7 cellular contexts compared by ENCODE assay signal in the genomic region with DNA sequence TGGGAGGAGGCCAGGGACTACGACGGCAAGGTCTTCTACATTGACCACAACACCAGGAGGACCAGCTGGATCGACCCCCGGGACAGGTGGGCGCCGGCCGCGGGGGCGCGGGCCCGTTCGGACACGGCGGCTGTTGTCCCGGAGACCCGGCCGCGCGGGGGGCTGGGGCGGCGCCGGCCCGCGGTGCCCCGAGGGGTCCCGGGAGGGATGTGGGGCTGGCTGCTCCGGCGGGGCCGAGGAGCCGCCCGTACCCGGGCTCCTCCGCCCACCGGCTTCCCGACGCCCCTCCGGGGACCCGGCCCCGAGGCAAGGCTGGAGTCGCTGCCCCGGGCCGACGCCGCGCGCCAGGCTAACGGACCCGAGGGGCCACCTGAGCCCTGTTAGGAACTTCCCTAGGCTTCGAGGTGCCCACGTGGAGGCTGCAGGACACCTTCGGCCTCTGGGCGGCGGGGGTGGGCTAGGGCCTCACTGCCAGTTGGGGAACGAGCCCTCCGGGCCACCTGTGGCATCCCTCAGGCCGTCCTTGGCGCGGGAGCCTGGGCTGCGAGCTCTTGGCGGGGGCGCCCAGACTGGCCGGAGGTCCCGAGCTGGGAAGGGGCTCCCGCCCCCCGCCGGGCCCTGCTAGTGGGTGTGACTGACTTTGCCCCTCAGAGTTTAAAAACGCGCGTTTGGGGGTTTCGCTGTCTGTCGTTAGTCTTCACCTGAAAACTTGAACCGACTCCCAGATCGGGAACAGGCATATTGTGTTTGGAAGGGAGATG. TPM values are rescaled to one million over a fixed set of nuclear protein-coding genes. Genes with fewer than 3 reads are reported as not detected.
A peak's percentile ranks its signal among the peaks of the same experiment; 100 is the strongest.
DNase-seq lines count a peak whose midpoint lies in the region; ATAC-seq and TF ChIP-seq lines count a peak whose summit lies in the region.

No MANE protein-coding gene starts in this region.

- peak overlapping the region in 1 of 2 experiments; percentile 60; a peak in 2 of 4 replicates for H4K8ac ChIP-seq in IMR-90 (ENCODE audit: low read depth in 2 of 2, low read length in 2 of 2)

- H3K27ac Mint-ChIP-seq in activated naive CD4-positive, alpha-beta T cell treated with anti-CD3 and anti-CD28 coated beads, Interleukin-2, amount 50 U/mL, for 72 hours, result no peak overlapping the region
- peak overlapping the region; percentile 79 for H3K27ac Mint-ChIP-seq in progenitor cell of endocrine pancreas

- peak overlapping the region; percentile 89 for H3K14ac ChIP-seq in IMR-90 (replicated peaks; ENCODE audit: low read depth, low read length)

- dilution Hi-C loops in IMR-90 (cut with HindIII; ENCODE audit: low sequenced_read_pairs, unreplicated experiment), result no loop called here

- H3K18ac ChIP-seq in IMR-90 (ENCODE audit: low read depth, low read length), result peak overlapping the region; percentile 74

- POLR2A ChIA-PET in IMR-90 (lab: Charles Lee; ENCODE audit: unreplicated experiment), result no interaction called here

- H3K4me3 ChIP-seq in IMR-90 (ENCODE audit: insufficient read depth, low read depth, low read length) (peak overlapping the region; percentile 90), left ventricle myocardium inferior (peak overlapping the region; percentile 78)

- H2BK120ac ChIP-seq in IMR-90 (ENCODE audit: low read depth, low read length), result peak overlapping the region; percentile 46; the same call in 1 of the 2 replicates

- peak overlapping the region; percentile 81 for H3K27ac ChIP-seq in IMR-90 (ENCODE audit: insufficient read depth, low read length)
- H3K27ac ChIP-seq in left ventricle myocardium inferior (replicated peaks), result peak overlapping the region; percentile 98

- peak overlapping the region; percentile 95 for H3K23ac ChIP-seq in IMR-90 (ENCODE audit: low read depth, low read length)

- CTCF ChIA-PET in IMR-90 (lab: Yijun Ruan, JAX), result no interaction called here

- intact Hi-C loops in IMR-90 (cut with micrococcal nuclease) (loop anchor here (1.0 to 5.0 kb wide), 5 partner anchors 15 to 163 kb away; no protein-coding TSS in a partner anchor), left ventricle myocardium inferior (cut with micrococcal nuclease) (no loop called here)

- H3K9ac ChIP-seq in IMR-90 (ENCODE audit: low read depth, low read length), result peak overlapping the region; percentile 81

- peak; percentile 18 for TF ChIP-seq RAD21 in IMR-90 (IDR thresholded peaks at IDR 0.05; ENCODE audit: low read length)

- BruUV-seq in IMR-90 (replicated peaks; lab: Mats Ljungman, UMichigan), result no TSS peak

- H2AK9ac ChIP-seq in IMR-90 (replicated peaks; ENCODE audit: low read depth, low read length, poor library complexity), result peak overlapping the region; percentile 98

- H4K20me1 ChIP-seq in IMR-90 (ENCODE audit: insufficient read depth, low read length), result peaks cover 17% of the 10 kb centered on the region

- H3K56ac ChIP-seq in IMR-90 (ENCODE audit: extremely low read depth, insufficient read depth, low read length), result peak overlapping the region; percentile 57; the same call in 1 of the 2 replicates

- H3K9me3 ChIP-seq in IMR-90 (ENCODE audit: control insufficient read depth, insufficient read depth, low read length), result no peaks in the 10 kb centered on the region
- H3K9me3 ChIP-seq in left ventricle myocardium inferior (replicated peaks), result no peaks in the 10 kb centered on the region

- H2BK5ac ChIP-seq in IMR-90 (ENCODE audit: low read depth, low read length, poor library complexity, severe bottlenecking), result peak overlapping the region; percentile 83

- H4K5ac ChIP-seq in IMR-90 (ENCODE audit: low read depth, low read length), result no peak overlapping the region; the same call in 1 of the 2 replicates

- peak overlapping the region; percentile 84 for H4K91ac ChIP-seq in IMR-90 (ENCODE audit: insufficient read depth, low read depth, low read length)

- H3K27me3 Mint-ChIP-seq in progenitor cell of endocrine pancreas, result peaks cover 20% of the 10 kb centered on the region

- peak overlapping the region; percentile 72 for H3K4me3 Mint-ChIP-seq in progenitor cell of endocrine pancreas (ENCODE audit: low read depth)

- H2BK20ac ChIP-seq in IMR-90 (ENCODE audit: low read depth, low read length), result no peak overlapping the region; the same call in 1 of the 2 replicates

- ATAC-seq in IMR-90 (ENCODE audit: low read depth), result peak; percentile 1
- peak; percentile 5 to 12 for ATAC-seq in activated naive CD4-positive, alpha-beta T cell treated with anti-CD3 and anti-CD28 coated beads, Interleukin-2, amount 50 U/mL, for 72 hours
- ATAC-seq in HG03469 (IDR thresholded peaks at IDR 0.05; ENCODE audit: unreplicated experiment), result no peak

- H3K4me1 Mint-ChIP-seq in progenitor cell of endocrine pancreas (ENCODE audit: low read depth), result peaks cover 33% of the 10 kb centered on the region

- H3K9me3 Mint-ChIP-seq in activated naive CD4-positive, alpha-beta T cell treated with anti-CD3 and anti-CD28 coated beads, Interleukin-2, amount 50 U/mL, for 72 hours, result no peaks in the 10 kb centered on the region
- H3K9me3 Mint-ChIP-seq in progenitor cell of endocrine pancreas (ENCODE audit: low read depth), result no peaks in the 10 kb centered on the region

- no peak for TF ChIP-seq POLR2A in IMR-90 (IDR thresholded peaks at IDR 0.05; ENCODE audit: low read depth, low read length)

- H3K4me1 ChIP-seq in IMR-90 (ENCODE audit: control insufficient read depth, insufficient read depth, low read length), result peaks cover 4% of the 10 kb centered on the region
- peaks cover 58% of the 10 kb centered on the region for H3K4me1 ChIP-seq in left ventricle myocardium inferior

- H3K4me2 ChIP-seq in IMR-90 (ENCODE audit: low read depth, low read length), result peak overlapping the region; percentile 85

- H3K79me1 ChIP-seq in IMR-90 (ENCODE audit: low read depth in 1 of 2, low read length in 2 of 2), result peaks cover 0 to 35% of the 10 kb centered on the region in 2 experiments; a peak in 2 of 4 replicates

- H2AFZ ChIP-seq in IMR-90 (replicated peaks; ENCODE audit: low read length, poor library complexity), result peak overlapping the region; percentile 94

- peaks cover 0 to 4% of the 10 kb centered on the region in 2 donors for H3K36me3 Mint-ChIP-seq in activated naive CD4-positive, alpha-beta T cell treated with anti-CD3 and anti-CD28 coated beads, Interleukin-2, amount 50 U/mL, for 72 hours
- peaks cover 2% of the 10 kb centered on the region for H3K36me3 Mint-ChIP-seq in progenitor cell of endocrine pancreas (ENCODE audit: insufficient read depth)

- WGBS in IMR-90 (ENCODE audit: extremely low coverage in 2 of 2, insufficient read length in 1 of 2), 2 experiments, result 1% methylated on average over 17 of the region's 73 CpGs; no CpG with 5 or more reads in 1 of the 2 experiments

- H3K36me3 ChIP-seq in IMR-90 (ENCODE audit: control insufficient read depth, insufficient read depth, low read length) (no peaks in the 10 kb centered on the region), left ventricle myocardium inferior (no peaks in the 10 kb centered on the region)

- DNase-seq in GM13977 (ENCODE audit: low spot score) (peak; percentile 39), IMR-90 (no peak), left ventricle myocardium inferior (peak; percentile 36), progenitor cell of endocrine pancreas (ENCODE audit: low spot score, unreplicated experiment) (peak; percentile 68), NCI-H1694 treated with DMSO at 0.1 percent for 48 hours (lab: John Stamatoyannopoulos, UW) (no peak)
- DNase-seq in activated naive CD4-positive, alpha-beta T cell treated with anti-CD3 and anti-CD28 coated beads, Interleukin-2, amount 50 U/mL, for 72 hours (ENCODE audit: low spot score in 2 of 2), result peak; percentile 16 to 57

- in situ Hi-C loops in GM13977 (cut with MboI; ENCODE audit: low pct_unique_long_range_greater_than_20kb, low sequenced_read_pairs, unreplicated experiment), result no loop called here
- in situ Hi-C loops in IMR-90 (cut with MboI; ENCODE audit: low sequenced_read_pairs), result no loop called here

- peak overlapping the region; percentile 85 for H3K4ac ChIP-seq in IMR-90 (ENCODE audit: low read depth, low read length)

- H3K27me3 ChIP-seq in IMR-90 (ENCODE audit: control insufficient read depth, insufficient read depth, low read length) (no peaks in the 10 kb centered on the region), left ventricle myocardium inferior (ENCODE audit: low read depth) (no peaks in the 10 kb centered on the region)

- no peak overlapping the region for H2BK15ac ChIP-seq in IMR-90 (ENCODE audit: low read depth, low read length)

- no peak for TF ChIP-seq CTCF in GM13977 (IDR thresholded peaks at IDR 0.05; ENCODE audit: extremely low read depth, insufficient read depth, missing control alignments)
- TF ChIP-seq CTCF in IMR-90 (conservative IDR thresholded peaks at IDR 0.05; ENCODE audit: low read depth, low read length), result 0 out of 2 replicates have a peak, but pooled peaks have one; percentile 2
- peak; percentile 26 for TF ChIP-seq CTCF in left ventricle myocardium inferior (IDR thresholded peaks at IDR 0.05; ENCODE audit: borderline replicate concordance)
- TF ChIP-seq CTCF in progenitor cell of endocrine pancreas (IDR thresholded peaks at IDR 0.05; ENCODE audit: unreplicated experiment), result peak; percentile 40

- peak overlapping the region; percentile 63 for H2AK5ac ChIP-seq in IMR-90 (ENCODE audit: low read depth, low read length)

- H3K9me1 ChIP-seq in IMR-90 (ENCODE audit: insufficient read depth, low read length), result peaks cover 9% of the 10 kb centered on the region

TF ChIP-seq in IMR-90, 13 proteins besides CTCF, POLR2A, EP300 and RAD21:
- TF ChIP-seq, protein P1, sequence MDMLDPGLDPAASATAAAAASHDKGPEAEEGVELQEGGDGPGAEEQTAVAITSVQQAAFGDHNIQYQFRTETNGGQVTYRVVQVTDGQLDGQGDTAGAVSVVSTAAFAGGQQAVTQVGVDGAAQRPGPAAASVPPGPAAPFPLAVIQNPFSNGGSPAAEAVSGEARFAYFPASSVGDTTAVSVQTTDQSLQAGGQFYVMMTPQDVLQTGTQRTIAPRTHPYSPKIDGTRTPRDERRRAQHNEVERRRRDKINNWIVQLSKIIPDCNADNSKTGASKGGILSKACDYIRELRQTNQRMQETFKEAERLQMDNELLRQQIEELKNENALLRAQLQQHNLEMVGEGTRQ (IDR thresholded peaks at IDR 0.05; ENCODE audit: low read depth, low read length), result 0 out of 2 replicates have a peak, but pooled peaks have one; percentile 9
- TF ChIP-seq CHD1 (IDR thresholded peaks at IDR 0.05; ENCODE audit: low read depth, low read length), result no peak
- no peak for TF ChIP-seq MAFK (IDR thresholded peaks at IDR 0.05; ENCODE audit: low read depth, low read length)
- TF ChIP-seq MXI1 (IDR thresholded peaks at IDR 0.05; ENCODE audit: borderline replicate concordance, low read depth, low read length), result peak; percentile 74

RNA-seq across cellular contexts. Expression of a gene that starts 0.7 kb away (rescaled TPM):
- total RNA-seq in IMR-90 (2012; rRNA removed), result 27.4 and 28.1 TPM in 2 replicates
- 25.0 and 26.6 TPM in 2 replicates for polyA plus RNA-seq in IMR-90 (2012; rRNA removed)
- polyA plus RNA-seq in IMR-90 (2012; cell fraction: cytosol; rRNA removed), result 8.8 and 32.0 TPM in 2 replicates
- 15.1 and 50.3 TPM in 2 replicates for polyA plus RNA-seq in IMR-90 (2012; cell fraction: nucleus; rRNA removed; ENCODE audit: low replicate concordance)
- 1 to 10 TPM; 3.1 to 3.8 TPM for total RNA-seq in activated naive CD4-positive, alpha-beta T cell treated with anti-CD3 and anti-CD28 coated beads, Interleukin-2, amount 50 U/mL, for 72 hours
- 42.3 TPM for total RNA-seq in left ventricle myocardium inferior
- total RNA-seq in progenitor cell of endocrine pancreas, result 57.0 and 61.2 TPM in 2 replicates

Comparison
In these comparisons a context has a peak if more than half of its experiments do, and no peak if none do; other contexts are left out.
1. DNase-seq: peak in GM13977 (single experiment), activated naive CD4-positive, alpha-beta T cell treated with anti-CD3 and anti-CD28 coated beads, Interleukin-2, amount 50 U/mL, for 72 hours (2 of 2), left ventricle myocardium inferior (single experiment) and progenitor cell of endocrine pancreas (single experiment); none in IMR-90 (single experiment) and NCI-H1694 treated with DMSO at 0.1 percent for 48 hours (single experiment).